In the genomic region with DNA sequence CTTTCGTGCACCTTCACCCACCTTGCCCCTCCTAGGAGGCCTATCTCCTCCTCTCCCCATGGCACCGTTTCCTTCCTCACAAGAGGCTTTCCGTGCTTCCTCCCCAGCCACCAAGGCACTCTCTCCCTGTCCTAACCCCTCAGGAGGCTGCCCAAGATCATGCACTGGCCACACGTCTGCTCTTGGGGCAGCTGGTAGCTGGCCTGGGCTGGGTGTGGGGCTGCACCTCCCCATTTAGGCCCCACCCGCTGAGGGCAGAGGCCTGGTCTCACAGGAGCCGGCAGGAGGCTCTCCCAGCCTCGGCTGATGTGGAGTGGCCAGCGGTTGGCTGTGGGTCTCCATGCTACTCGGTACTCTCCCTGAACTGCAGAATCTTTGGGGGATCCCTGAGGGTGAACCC, we compare ENCODE assay signal across 25 cellular contexts. TPM values are rescaled to one million over a fixed set of nuclear protein-coding genes. Genes with fewer than 3 reads are reported as not detected.
DNase-seq lines count a peak whose midpoint lies in the region; ATAC-seq, FAIRE-seq and TF ChIP-seq lines count a peak whose summit lies in the region.
"Had no signal": no experiment of that assay in that cellular context is flagged by ENCODE, and none has a peak within 500 bp of the region (broad histone marks: within the 10 kb centered on the region; RNA-seq: fewer than 3 reads in every experiment).

No MANE protein-coding gene starts in this region.

- no peaks in the 10 kb centered on the region for H3K9me1 ChIP-seq in K562 (ENCODE audit: control insufficient read depth, insufficient read depth, low read length)

- TF ChIP-seq EP300 in K562 (IDR thresholded peaks at IDR 0.05; ENCODE audit: low read length) = no peak

- H3K79me2 ChIP-seq in K562 (ENCODE audit: control insufficient read depth, insufficient read depth, low read length) (peaks cover 100% of the 10 kb centered on the region), smooth muscle cell (ENCODE audit: low read depth) (no peaks in the 10 kb centered on the region)

- no peak overlapping the region for H3K4me3 Mint-ChIP-seq in CD8-positive, alpha-beta memory T cell
- peak overlapping the region; percentile 43 for H3K4me3 Mint-ChIP-seq in natural killer cell
- H3K4me3 Mint-ChIP-seq: activated T-helper 1 cell treated with anti-CD3 and anti-CD28 coated beads, Interleukin-12 subunit alpha, Interleukin-12 subunit beta, Interleukin-2, Interleukin-4 antibody, amounts not matched to agents 30 ng/mL and 10 ng/mL and 1 ng/mL, durations not matched to agents 14 hours and 24 hours and 36 hours; stimulated activated naive B cell treated with anti-CD40 and anti-IgM and Interleukin-4, amounts not matched to agents 10 μg/mL and 1 μg/mL and 100 μg/mL, for 72 hours; T-helper 1 cell treated with Interleukin-12 subunit alpha and Interleukin-12 subunit beta and Interleukin-4 antibody, amounts not matched to agents 30 μg/mL and 1 μg/mL, for 36 hours had no signal

- in situ Hi-C loops in K562 (cut with MboI) = no loop called here

- POLR2A ChIA-PET in CD8-positive, alpha-beta memory T cell (lab: Charles Lee) = no interaction called here
- POLR2A ChIA-PET in K562 (lab: Yijun Ruan, JAX) = no interaction called here

- intact Hi-C loops in K562 (cut with micrococcal nuclease) (no loop called here), natural killer cell (cut with micrococcal nuclease) (no loop called here)

- CTCF ChIA-PET in CD8-positive, alpha-beta memory T cell (lab: Charles Lee) = no interaction called here
- CTCF ChIA-PET in K562 (lab: Yijun Ruan, JAX; ENCODE audit: low intra/inter-chr PET ratio) = interaction anchor here (0.6 kb wide), 1 partner anchor 53 kb away, joined by 7 read pairs; no protein-coding TSS in a partner anchor

- peak overlapping the region; percentile 33; the same call in 1 of the 2 replicates for H3K4me2 ChIP-seq in BLaER1
- H3K4me2 ChIP-seq in K562 (ENCODE audit: insufficient read depth, low read length) = peak overlapping the region; percentile 22; the same call in 1 of the 2 replicates
- no peak overlapping the region for H3K4me2 ChIP-seq in smooth muscle cell

- no TSS peak for BruUV-seq in K562 (replicated peaks; lab: Mats Ljungman, UMichigan)

- H3K4me3 ChIP-seq in BLaER1 (no peak overlapping the region), K562 (no peak overlapping the region), smooth muscle cell (no peak overlapping the region)
- no peak overlapping the region for H3K4me3 ChIP-seq in CD8-positive, alpha-beta memory T cell (ENCODE audit: low read length)
- H3K4me3 ChIP-seq: heart right ventricle, pancreas, spleen, uterus had no signal

- H3K27ac Mint-ChIP-seq in CD8-positive, alpha-beta memory T cell = peak overlapping the region; percentile 6 to 87 (median 75)
- peak overlapping the region in 1 of 2 donors; percentile 50 for H3K27ac Mint-ChIP-seq in natural killer cell
- H3K27ac Mint-ChIP-seq: activated T-helper 1 cell treated with anti-CD3 and anti-CD28 coated beads, Interleukin-12 subunit alpha, Interleukin-12 subunit beta, Interleukin-2, Interleukin-4 antibody, amounts not matched to agents 30 ng/mL and 10 ng/mL and 1 ng/mL, durations not matched to agents 14 hours and 24 hours and 36 hours; stimulated activated naive B cell treated with anti-CD40 and anti-IgM and Interleukin-4, amounts not matched to agents 10 μg/mL and 1 μg/mL and 100 μg/mL, for 72 hours; T-helper 1 cell treated with Interleukin-12 subunit alpha and Interleukin-12 subunit beta and Interleukin-4 antibody, amounts not matched to agents 30 μg/mL and 1 μg/mL, for 36 hours had no signal

- TF ChIP-seq CTCF in K562 (IDR thresholded peaks at IDR 0.05 in 2 of 3, conservative IDR thresholded peaks at IDR 0.05 in 1 of 3; ENCODE audit: insufficient read depth in 2 of 3, low read depth in 1 of 3, low read length in 3 of 3) (0 out of 6 replicates have a peak, but pooled peaks of 1 of the 3 experiments have one; percentile 3), natural killer cell (IDR thresholded peaks at IDR 0.05) (no peak), smooth muscle cell (IDR thresholded peaks at IDR 0.05; ENCODE audit: borderline replicate concordance, insufficient read depth, poor library complexity, severe bottlenecking) (no peak)

- H3K4me1 Mint-ChIP-seq in CD8-positive, alpha-beta memory T cell = peaks cover 17 to 28% (median 27%) of the 10 kb centered on the region in 3 donors
- peaks cover under 1 to 54% of the 10 kb centered on the region in 2 donors for H3K4me1 Mint-ChIP-seq in natural killer cell

- peaks cover 100% of the 10 kb centered on the region for H4K20me1 ChIP-seq in BLaER1
- H4K20me1 ChIP-seq in K562 (replicated peaks; ENCODE audit: control insufficient read depth, insufficient read depth, low read length) = no peaks in the 10 kb centered on the region
- no peaks in the 10 kb centered on the region for H4K20me1 ChIP-seq in smooth muscle cell (ENCODE audit: low read depth)

- no peaks in the 10 kb centered on the region for H3K27me3 Mint-ChIP-seq in CD8-positive, alpha-beta memory T cell
- no peaks in the 10 kb centered on the region for H3K27me3 Mint-ChIP-seq in natural killer cell (ENCODE audit: low read depth in 2 of 2)
- H3K27me3 Mint-ChIP-seq: stimulated activated naive B cell treated with anti-CD40 and anti-IgM and Interleukin-4, amounts not matched to agents 10 μg/mL and 1 μg/mL and 100 μg/mL, for 72 hours had no signal

- H3K27me3 ChIP-seq in BLaER1 (no peaks in the 10 kb centered on the region), K562 (ENCODE audit: control insufficient read depth in 2 of 2, insufficient read depth in 2 of 2, low read length in 2 of 2) (no peaks in the 10 kb centered on the region; a peak in 1 of 5 replicates), smooth muscle cell (ENCODE audit: low read depth) (no peaks in the 10 kb centered on the region)
- H3K27me3 ChIP-seq in CD8-positive, alpha-beta memory T cell (ENCODE audit: insufficient read depth, low read length, poor library complexity, severe bottlenecking) = no peaks in the 10 kb centered on the region
- H3K27me3 ChIP-seq: heart right ventricle, pancreas, spleen, uterus had no signal

- DNase-seq in CD8-positive, alpha-beta memory T cell = no peak
- DNase-seq in K562 (ENCODE audit: extremely low read depth in 1 of 4, low spot score in 3 of 4) (peak in 1 of 4 experiments; percentile 49), natural killer cell (no peak), NCI-H748 (lab: John Stamatoyannopoulos, UW; ENCODE audit: unreplicated experiment) (no peak), smooth muscle cell (lab: John Stamatoyannopoulos, UW; ENCODE audit: unreplicated experiment) (no peak)
- DNase-seq in stimulated activated CD4-positive, alpha-beta T cell treated with anti-CD3 and anti-CD28 coated beads, Interleukin-4, amount 100 ng/mL, for 24 hours = no peak
- DNase-seq: activated CD4-positive, alpha-beta T cell treated with anti-CD3 and anti-CD28 coated beads for 4 hours; DMS 273 treated with DMSO at 0.1 percent for 48 hours; heart right ventricle; Kasumi-1; left cardiac atrium; mammary epithelial cell; MV-4-11; NCI-H2171; NCI-H524; spleen; stimulated activated CD4-positive, alpha-beta T cell treated with anti-CD3 and anti-CD28 coated beads, Interleukin-2, amount 100 ng/mL, for 48 hours; stimulated activated naive B cell treated with anti-CD40 and anti-IgM and Interleukin-4, amounts not matched to agents 10 μg/mL and 1 μg/mL and 100 μg/mL, for 72 hours; uterus had no signal

- FAIRE-seq in K562 (lab: Jason Lieb, UNC) = no peak
- FAIRE-seq: pancreas had no signal

- peaks cover 81% of the 10 kb centered on the region for H3K4me1 ChIP-seq in BLaER1
- H3K4me1 ChIP-seq in CD8-positive, alpha-beta memory T cell (ENCODE audit: insufficient read depth, low read length) = peaks cover 98% of the 10 kb centered on the region
- H3K4me1 ChIP-seq in K562 (replicated peaks in 1 of 2; ENCODE audit: control insufficient read depth in 2 of 2, insufficient read depth in 2 of 2, low read length in 2 of 2) = peaks cover 62 to 78% of the 10 kb centered on the region in 2 experiments
- H3K4me1 ChIP-seq in smooth muscle cell (ENCODE audit: low read depth) = peaks cover 6% of the 10 kb centered on the region
- H3K4me1 ChIP-seq: pancreas, uterus had no signal

- H3F3A ChIP-seq in smooth muscle cell (ENCODE audit: low read depth) = no peaks in the 10 kb centered on the region

- 0 out of 4 replicates have a peak, but pooled peaks of 1 of the 2 experiments have one; percentile 3 for TF ChIP-seq RAD21 in K562 (CRISPR knock-in tag; conservative IDR thresholded peaks at IDR 0.05 in 1 of 2, IDR thresholded peaks at IDR 0.05 in 1 of 2)

- H3K27ac ChIP-seq in BLaER1 = peak overlapping the region; percentile 14; the same call in 1 of the 2 replicates
- peak overlapping the region; percentile 5 for H3K27ac ChIP-seq in CD8-positive, alpha-beta memory T cell (ENCODE audit: low read depth, low read length)
- H3K27ac ChIP-seq in K562 (ENCODE audit: extremely low read depth, low read depth, low read length) = peak overlapping the region; percentile 78
- no peak overlapping the region for H3K27ac ChIP-seq in smooth muscle cell (ENCODE audit: low read depth)
- H3K27ac ChIP-seq: heart right ventricle, pancreas, uterus had no signal

- ATAC-seq in K562 (peak; percentile 27), natural killer cell (no peak), HG03469 (IDR thresholded peaks at IDR 0.05; ENCODE audit: unreplicated experiment) (no peak)
- ATAC-seq: heart right ventricle; left cardiac atrium; pancreas; stimulated activated naive B cell treated with anti-CD40 and anti-IgM and Interleukin-4, amounts not matched to agents 10 μg/mL and 1 μg/mL and 100 μg/mL, for 72 hours had no signal

- H3K9me3 Mint-ChIP-seq in CD8-positive, alpha-beta memory T cell = peaks cover 0 to 1% (median 0%) of the 10 kb centered on the region in 5 donors
- H3K9me3 Mint-ChIP-seq in natural killer cell = no peaks in the 10 kb centered on the region
- H3K9me3 Mint-ChIP-seq: activated T-helper 1 cell treated with anti-CD3 and anti-CD28 coated beads, Interleukin-12 subunit alpha, Interleukin-12 subunit beta, Interleukin-2, Interleukin-4 antibody, amounts not matched to agents 30 ng/mL and 10 ng/mL and 1 ng/mL, durations not matched to agents 14 hours and 24 hours and 36 hours; CD14-positive monocyte; stimulated activated naive B cell treated with anti-CD40 and anti-IgM and Interleukin-4, amounts not matched to agents 10 μg/mL and 1 μg/mL and 100 μg/mL, for 72 hours; T-helper 1 cell treated with Interleukin-12 subunit alpha and Interleukin-12 subunit beta and Interleukin-4 antibody, amounts not matched to agents 30 μg/mL and 1 μg/mL, for 36 hours had no signal

- peaks cover 0 to 2% (median 0%) of the 10 kb centered on the region in 3 donors for H3K36me3 Mint-ChIP-seq in CD8-positive, alpha-beta memory T cell
- no peaks in the 10 kb centered on the region for H3K36me3 Mint-ChIP-seq in natural killer cell
- H3K36me3 Mint-ChIP-seq: stimulated activated naive B cell treated with anti-CD40 and anti-IgM and Interleukin-4, amounts not matched to agents 10 μg/mL and 1 μg/mL and 100 μg/mL, for 72 hours had no signal

- 30% methylated on average over 8 of the region's 9 CpGs for WGBS in K562 (ENCODE audit: insufficient coverage, low coverage, missing lambda C conversion rate)
- WGBS in smooth muscle cell (ENCODE audit: low lambda C conversion rate) = 74% methylated on average over 9 of the region's 9 CpGs

- H3K36me3 ChIP-seq in BLaER1 = no peaks in the 10 kb centered on the region
- peaks cover 4% of the 10 kb centered on the region for H3K36me3 ChIP-seq in CD8-positive, alpha-beta memory T cell (ENCODE audit: insufficient read depth, low read length)
- peaks cover 37% of the 10 kb centered on the region for H3K36me3 ChIP-seq in K562 (ENCODE audit: control insufficient read depth, insufficient read depth, low read length)
- H3K36me3 ChIP-seq in smooth muscle cell (ENCODE audit: low read depth) = no peaks in the 10 kb centered on the region
- H3K36me3 ChIP-seq: heart right ventricle, pancreas, spleen, uterus had no signal

- H3K9ac ChIP-seq in BLaER1 = no peak overlapping the region; the same call in 1 of the 2 replicates
- peak overlapping the region; percentile 5 to 88; a peak in 3 of 4 replicates for H3K9ac ChIP-seq in K562 (ENCODE audit: insufficient read depth in 1 of 2, low read depth in 2 of 2, low read length in 2 of 2)
- H3K9ac ChIP-seq in smooth muscle cell (ENCODE audit: low read depth) = no peak overlapping the region

- TF ChIP-seq POLR2A in K562 (conservative IDR thresholded peaks at IDR 0.05) = 0 out of 2 replicates have a peak, but pooled peaks have one; percentile 35

- H3K9me3 ChIP-seq in BLaER1 (no peaks in the 10 kb centered on the region), K562 (replicated peaks; ENCODE audit: control insufficient read depth, insufficient read depth, low read depth, low read length) (no peaks in the 10 kb centered on the region), smooth muscle cell (replicated peaks; ENCODE audit: low read depth) (no peaks in the 10 kb centered on the region)
- no peaks in the 10 kb centered on the region for H3K9me3 ChIP-seq in CD8-positive, alpha-beta memory T cell (ENCODE audit: low read length)
- H3K9me3 ChIP-seq: heart right ventricle, pancreas, spleen, uterus had no signal

- no peak overlapping the region for H2AFZ ChIP-seq in K562 (ENCODE audit: low read depth, low read length)
- no peak overlapping the region for H2AFZ ChIP-seq in smooth muscle cell (ENCODE audit: low read depth)

RNA-seq across cellular contexts. Expression of a gene that starts 13.6 kb away (rescaled TPM):
- total RNA-seq in CD8-positive, alpha-beta memory T cell = 10 to 100 TPM; 15.8 to 19.8 TPM
- 15.4 TPM for polyA plus RNA-seq in CD8-positive, alpha-beta memory T cell
- 83.7 and 101 TPM in 2 replicates for total RNA-seq in K562 (2011; cell fraction: chromatin; rRNA removed; ENCODE audit: low replicate concordance)
- total RNA-seq in K562 (2011; cell fraction: nucleolus; rRNA removed) = 37.2 and 38.4 TPM in 2 replicates
- total RNA-seq in K562 (2011; cell fraction: nucleoplasm; rRNA removed) = 54.0 and 63.1 TPM in 2 replicates
- total RNA-seq in K562 (2014; rRNA removed) (14.8 and 17.9 TPM in 2 replicates), K562 (2014; rRNA removed; fragmentation: Illumina TruSeq; extraction: Trizol) (9.7 and 10.6 TPM in 2 replicates), K562 (2015; rRNA removed; fragmentation: Illumina TruSeq; extraction: Trizol) (13.8 and 14.1 TPM in 2 replicates), K562 (2021) (33.2 and 36.2 TPM in 2 replicates), natural killer cell (100 to 1,000 TPM; 101 to 136 (median 114) TPM), smooth muscle cell (26.0 and 26.6 TPM in 2 replicates)
- polyA plus RNA-seq in K562 (2011; rRNA removed) (11.6 and 15.4 TPM in 2 replicates), K562 (2014; fragmentation: Illumina TruSeq; extraction: Trizol) (14.8 and 16.0 TPM in 2 replicates), K562 (2014; fragmentation: Nextera tagmentation; extraction: Ambion mirVana) (1 to 10 TPM; 5.1 to 6.6 TPM), K562 (2014; rRNA removed) (13.6 and 15.9 TPM in 2 replicates), smooth muscle cell (26.2 and 28.7 TPM in 2 replicates)
- polyA plus RNA-seq in K562 (2011; cell fraction: cytosol; rRNA removed) = 9.9 and 14.8 TPM in 2 replicates
- 42.8 and 74.6 TPM in 2 replicates for polyA plus RNA-seq in K562 (2011; cell fraction: nucleus; rRNA removed)
- polyA plus RNA-seq in K562 (2012) = 15.9 and 17.9 TPM in 2 replicates
- polyA minus RNA-seq in K562 (2011; rRNA and poly(A)+ RNA removed) = 10.1 and 11.5 TPM in 2 replicates
- polyA minus RNA-seq in K562 (2011; cell fraction: cytosol; rRNA and poly(A)+ RNA removed) = 15.5 and 25.2 TPM in 2 replicates
- polyA minus RNA-seq in K562 (2011; cell fraction: nucleus; rRNA and poly(A)+ RNA removed) = 17.2 and 19.1 TPM in 2 replicates

Comparison
In these comparisons a context has a peak if more than half of its experiments do, and no peak if none do; other contexts are left out.
1. H3K9ac ChIP-seq: peak in K562 (2 of 2); none in BLaER1 (single experiment) and smooth muscle cell (single experiment).